Comparison of ENCODE assay signal across 8 cellular contexts in genomic region chr7:5419523-5420107, GRCh38. TPM values are rescaled to one million over a fixed set of nuclear protein-coding genes. Genes with fewer than 3 reads are reported as not detected.
DNase-seq lines count a peak whose midpoint lies in the region; ATAC-seq lines count a peak whose summit lies in the region.

No MANE protein-coding gene starts in this region.

- ATAC-seq in activated naive CD8-positive, alpha-beta T cell treated with anti-CD3 and anti-CD28 coated beads, Interleukin-2, amount 10 ng/mL, durations not matched to agents 7 days and 5 days (ENCODE audit: low read depth) = no peak
- ATAC-seq in GM19395 (IDR thresholded peaks at IDR 0.05; ENCODE audit: unreplicated experiment) = no peak

- H3K27ac Mint-ChIP-seq in activated naive CD8-positive, alpha-beta T cell treated with anti-CD3 and anti-CD28 coated beads, Interleukin-2, amount 10 ng/mL, durations not matched to agents 7 days and 5 days = peak overlapping the region; percentile 42

- H3K9me3 ChIP-seq in HAP-1 = no peaks in the 10 kb centered on the region
- H3K9me3 ChIP-seq in iPS-15b (ENCODE audit: control insufficient read depth, insufficient read depth, low read length) = no peaks in the 10 kb centered on the region
- no peaks in the 10 kb centered on the region for H3K9me3 ChIP-seq in skeletal muscle satellite cell (replicated peaks; ENCODE audit: low read length)

- peaks cover 10% of the 10 kb centered on the region for H3K36me3 ChIP-seq in HAP-1 (replicated peaks)
- no peaks in the 10 kb centered on the region for H3K36me3 ChIP-seq in iPS-15b (ENCODE audit: control insufficient read depth, insufficient read depth, low read length)
- peaks cover 6% of the 10 kb centered on the region for H3K36me3 ChIP-seq in skeletal muscle satellite cell (ENCODE audit: insufficient read depth, low read length)

- in situ Hi-C loops in HAP-1 (cut with MboI; ENCODE audit: low sequenced_read_pairs) = no loop called here

- H3K4me1 ChIP-seq in HAP-1 = peaks cover 20% of the 10 kb centered on the region
- H3K4me1 ChIP-seq in iPS-15b (ENCODE audit: control insufficient read depth, insufficient read depth, low read length) = peaks cover 9% of the 10 kb centered on the region
- peaks cover 21% of the 10 kb centered on the region for H3K4me1 ChIP-seq in skeletal muscle satellite cell (ENCODE audit: control insufficient read depth, insufficient read depth, low read length)

- H3K9ac ChIP-seq in iPS-15b (ENCODE audit: low read depth, low read length) (no peak overlapping the region), skeletal muscle satellite cell (ENCODE audit: low read depth, low read length) (peak overlapping the region; percentile 99)

- H3K9me3 Mint-ChIP-seq in activated naive CD8-positive, alpha-beta T cell treated with anti-CD3 and anti-CD28 coated beads, Interleukin-2, amount 10 ng/mL, durations not matched to agents 7 days and 5 days = no peaks in the 10 kb centered on the region

- peaks cover 6% of the 10 kb centered on the region for H3K4me1 Mint-ChIP-seq in activated naive CD8-positive, alpha-beta T cell treated with anti-CD3 and anti-CD28 coated beads, Interleukin-2, amount 10 ng/mL, durations not matched to agents 7 days and 5 days

- DNase-seq in HAP-1 (ENCODE audit: low spot score in 2 of 2) (peak; percentile 30 to 59), NCI-H69 (lab: John Stamatoyannopoulos, UW) (no peak), DMS114 treated with DMSO at 0.1 percent for 48 hours (lab: John Stamatoyannopoulos, UW; ENCODE audit: unreplicated experiment) (no peak), NCI-H2171 treated with DMSO at 0.1 percent for 48 hours (lab: John Stamatoyannopoulos, UW) (no peak)
- DNase-seq in activated naive CD8-positive, alpha-beta T cell treated with anti-CD3 and anti-CD28 coated beads, Interleukin-2, amount 10 ng/mL, durations not matched to agents 7 days and 5 days = peak; percentile 36

- H3K4me3 ChIP-seq in HAP-1 (peak overlapping the region; percentile 92), iPS-15b (ENCODE audit: low read depth, low read length) (peak overlapping the region; percentile 53), skeletal muscle satellite cell (ENCODE audit: low read length) (peak overlapping the region; percentile 97)

- H3K4me3 Mint-ChIP-seq in activated naive CD8-positive, alpha-beta T cell treated with anti-CD3 and anti-CD28 coated beads, Interleukin-2, amount 10 ng/mL, durations not matched to agents 7 days and 5 days = peak overlapping the region; percentile 48

- no peaks in the 10 kb centered on the region for H3K36me3 Mint-ChIP-seq in activated naive CD8-positive, alpha-beta T cell treated with anti-CD3 and anti-CD28 coated beads, Interleukin-2, amount 10 ng/mL, durations not matched to agents 7 days and 5 days

- POLR2A ChIA-PET in activated naive CD8-positive, alpha-beta T cell treated with anti-CD3 and anti-CD28 coated beads, Interleukin-2, amount 10 ng/mL, durations not matched to agents 7 days and 5 days (lab: Charles Lee) = interaction anchor here (0.6 kb wide), 1 partner anchor 377 kb away, joined by 3 read pairs; no protein-coding TSS in a partner anchor

- peaks cover 77% of the 10 kb centered on the region for H3K27me3 Mint-ChIP-seq in activated naive CD8-positive, alpha-beta T cell treated with anti-CD3 and anti-CD28 coated beads, Interleukin-2, amount 10 ng/mL, durations not matched to agents 7 days and 5 days

- H3K27me3 ChIP-seq in HAP-1 (ENCODE audit: low read depth) (no peaks in the 10 kb centered on the region), iPS-15b (ENCODE audit: control insufficient read depth, insufficient read depth, low read length) (peaks cover 64% of the 10 kb centered on the region), skeletal muscle satellite cell (ENCODE audit: control insufficient read depth, insufficient read depth, low read length) (no peaks in the 10 kb centered on the region)

- H3K4me2 ChIP-seq in skeletal muscle satellite cell (ENCODE audit: low read length) = peak overlapping the region; percentile 87

RNA-seq across cellular contexts. Expression of gene TNRC18, which starts 4.0 kb away (rescaled TPM):
- total RNA-seq in activated naive CD8-positive, alpha-beta T cell treated with anti-CD3 and anti-CD28 coated beads, Interleukin-2, amount 10 ng/mL, durations not matched to agents 7 days and 5 days = 10 to 100 TPM; 51.9 to 57.2 TPM
- total RNA-seq in skeletal muscle satellite cell (2012; rRNA removed) = 40.8 and 49.7 TPM in 2 replicates

Comparison
In these comparisons a context has a peak if more than half of its experiments do, and no peak if none do; other contexts are left out.
1. DNase-seq: peak in HAP-1 (2 of 2) and activated naive CD8-positive, alpha-beta T cell treated with anti-CD3 and anti-CD28 coated beads, Interleukin-2, amount 10 ng/mL, durations not matched to agents 7 days and 5 days (single experiment); none in NCI-H69 (single experiment), DMS114 treated with DMSO at 0.1 percent for 48 hours (single experiment) and NCI-H2171 treated with DMSO at 0.1 percent for 48 hours (single experiment).
2. Peak in every context shown above with its lines, with median percentiles within 50 percentile points of each other: H3K4me3 ChIP-seq.